ENCODE assay signal across 9 cellular contexts in genomic region chr3:160753953-160754352, GRCh38. TPM values are rescaled to one million over a fixed set of nuclear protein-coding genes. Genes with fewer than 3 reads are reported as not detected.
DNase-seq lines count a peak whose midpoint lies in the region; ATAC-seq, FAIRE-seq and TF ChIP-seq lines count a peak whose summit lies in the region.
"Had no signal": no experiment of that assay in that cellular context is flagged by ENCODE, and none has a peak within 500 bp of the region (broad histone marks: within the 10 kb centered on the region; RNA-seq: fewer than 3 reads in every experiment).

No MANE protein-coding gene starts in this region.

- no peak for FAIRE-seq in bronchial epithelial cell (lab: Jason Lieb, UNC)
- FAIRE-seq: TTC549 had no signal

- no peaks in the 10 kb centered on the region for H3K27me3 ChIP-seq in left ventricle myocardium inferior (ENCODE audit: low read depth)
- peaks cover 11% of the 10 kb centered on the region for H3K27me3 ChIP-seq in bronchial epithelial cell (ENCODE audit: control insufficient read depth, insufficient read depth, low read length)
- peaks cover 0 to 2% of the 10 kb centered on the region in 2 donors for H3K27me3 ChIP-seq in mucosa of rectum (ENCODE audit: control insufficient read depth in 2 of 2, insufficient read depth in 2 of 2, low read length in 2 of 2)
- H3K27me3 ChIP-seq in vagina = no peaks in the 10 kb centered on the region

- TF ChIP-seq POLR2A in vagina (IDR thresholded peaks at IDR 0.05) = no peak

- intact Hi-C loops in left ventricle myocardium inferior (cut with micrococcal nuclease) (no loop called here), left ventricle myocardium superior (cut with micrococcal nuclease) (no loop called here), vagina (cut with DNase I) (loop anchor here (10.0 kb wide), 1 partner anchor 189 kb away; the partner anchor contains the start of gene KPNA4)

- H3K27ac ChIP-seq in left ventricle myocardium inferior (replicated peaks) (peak overlapping the region; percentile 96), mucosa of rectum (ENCODE audit: low read depth in 2 of 2, low read length in 2 of 2) (peak overlapping the region in 1 of 2 donors; percentile 92), vagina (peak overlapping the region; percentile 98)

- no peak for TF ChIP-seq CTCF in left ventricle myocardium inferior (IDR thresholded peaks at IDR 0.05; ENCODE audit: borderline replicate concordance)
- no peak for TF ChIP-seq CTCF in bronchial epithelial cell (IDR thresholded peaks at IDR 0.05; ENCODE audit: insufficient read depth, low read length, severe bottlenecking)
- TF ChIP-seq CTCF in vagina (IDR thresholded peaks at IDR 0.05) = no peak

- peak overlapping the region; percentile 94 for H3K4me3 ChIP-seq in left ventricle myocardium inferior
- peak overlapping the region; percentile 49 for H3K4me3 ChIP-seq in bronchial epithelial cell (ENCODE audit: low read depth, low read length)
- peak overlapping the region; percentile 83 to 84 for H3K4me3 ChIP-seq in mucosa of rectum (ENCODE audit: low read length in 2 of 2)
- peak overlapping the region; percentile 85 for H3K4me3 ChIP-seq in vagina

- H3K4me1 ChIP-seq in left ventricle myocardium inferior (peaks cover 52% of the 10 kb centered on the region), mucosa of rectum (ENCODE audit: control insufficient read depth in 2 of 2, insufficient read depth in 2 of 2, low read length in 2 of 2) (peaks cover 15 to 21% of the 10 kb centered on the region in 2 donors), vagina (peaks cover 30% of the 10 kb centered on the region)

- no peaks in the 10 kb centered on the region for H3K36me3 ChIP-seq in left ventricle myocardium inferior
- H3K36me3 ChIP-seq in bronchial epithelial cell (ENCODE audit: control insufficient read depth, insufficient read depth, low read length) = no peaks in the 10 kb centered on the region
- no peaks in the 10 kb centered on the region for H3K36me3 ChIP-seq in mucosa of rectum (ENCODE audit: control insufficient read depth in 2 of 2, insufficient read depth in 2 of 2, low read length in 2 of 2)
- H3K36me3 ChIP-seq in vagina = no peaks in the 10 kb centered on the region

- no peak for ATAC-seq in left ventricle myocardium superior
- no peak for ATAC-seq in GM18909 (IDR thresholded peaks at IDR 0.05; ENCODE audit: poor library complexity, unreplicated experiment)

- H3K9me3 ChIP-seq in left ventricle myocardium inferior (replicated peaks) (no peaks in the 10 kb centered on the region), mucosa of rectum (ENCODE audit: control insufficient read depth in 2 of 2, low read length in 2 of 2) (no peaks in the 10 kb centered on the region), vagina (no peaks in the 10 kb centered on the region)

- peak overlapping the region; percentile 76 to 78 for H3K9ac ChIP-seq in mucosa of rectum (ENCODE audit: low read depth in 1 of 2, low read length in 2 of 2)

- no peak for DNase-seq in left ventricle myocardium inferior
- DNase-seq in left ventricle myocardium superior = no peak
- DNase-seq in bronchial epithelial cell (ENCODE audit: low read depth) = no peak
- DNase-seq in vagina (ENCODE audit: extremely low spot score in 2 of 2) = no peak
- no peak for DNase-seq in NCI-H1092 (lab: John Stamatoyannopoulos, UW)
- no peak for DNase-seq in inferior parietal cortex (ENCODE audit: extremely low spot score)

RNA-seq across cellular contexts. Expression of gene PPM1L, which starts 2.1 kb away (rescaled TPM):
- total RNA-seq in left ventricle myocardium inferior = 51.1 TPM
- 56.4 TPM for total RNA-seq in left ventricle myocardium superior
- total RNA-seq in bronchial epithelial cell = 3.2 and 7.3 TPM in 2 replicates
- total RNA-seq in vagina = 14.2 TPM
